In genomic region chr19:58196911-58197616, GRCh38 we compare ENCODE assay signal across 15 cellular contexts. TPM values are rescaled to one million over a fixed set of nuclear protein-coding genes. Genes with fewer than 3 reads are reported as not detected.
A peak's percentile ranks its signal among the peaks of the same experiment; 100 is the strongest.
DNase-seq lines count a peak whose midpoint lies in the region; ATAC-seq and TF ChIP-seq lines count a peak whose summit lies in the region.
"Had no signal": no experiment of that assay in that cellular context is flagged by ENCODE, and none has a peak within 500 bp of the region (broad histone marks: within the 10 kb centered on the region; RNA-seq: fewer than 3 reads in every experiment).

No MANE protein-coding gene starts in this region.

- peaks cover 54% of the 10 kb centered on the region for H3K9me3 ChIP-seq in aorta (ENCODE audit: control insufficient read depth, low read length)

- H3K4me3 ChIP-seq in aorta (ENCODE audit: low read length in 2 of 2) (no peak overlapping the region), dorsolateral prefrontal cortex (no peak overlapping the region)
- H3K4me3 ChIP-seq: lung, skin epidermis had no signal

- 78 to 81% methylated on average over 6 of the region's 6 CpGs for WGBS in aorta, 2 donors

- peaks cover 19 to 37% of the 10 kb centered on the region in 2 donors for H3K36me3 ChIP-seq in aorta (ENCODE audit: control insufficient read depth in 1 of 2, insufficient read depth in 2 of 2, low read length in 1 of 2)

- H3K4me1 ChIP-seq in aorta (ENCODE audit: control insufficient read depth in 1 of 2, insufficient read depth in 2 of 2, low read length in 2 of 2) = no peaks in the 10 kb centered on the region
- H3K4me1 ChIP-seq: BE2C had no signal

- intact Hi-C loops in aorta (cut with DNase I) = no loop called here
- intact Hi-C loops in dorsolateral prefrontal cortex (cut with DNase I) = no loop called here

- no peak for TF ChIP-seq CTCF in dorsolateral prefrontal cortex (IDR thresholded peaks at IDR 0.05 in 54 of 56, conservative IDR thresholded peaks at IDR 0.05 in 2 of 56; ENCODE audit: low read depth in 1 of 56, partially characterized antibody in 56 of 56)

- no peak overlapping the region for H3K27ac ChIP-seq in aorta (ENCODE audit: low read depth in 1 of 2, low read length in 2 of 2)
- no peak overlapping the region for H3K27ac ChIP-seq in dorsolateral prefrontal cortex
- H3K27ac ChIP-seq: skin epidermis had no signal

- DNase-seq in A172 (ENCODE audit: low spot score) (peak; percentile 29), GM04504 (ENCODE audit: low read depth) (peak; percentile 1), NCI-H460 (ENCODE audit: extremely low read depth, low read depth) (peak; percentile 17), fibroblast of gingiva (ENCODE audit: low read depth) (peak; percentile 15), aorta (no peak), dorsolateral prefrontal cortex (no peak)
- DNase-seq: activated CD4-positive, alpha-beta T cell treated with anti-CD3 and anti-CD28 coated beads, Interleukin-2, amount 10 ng/mL, durations not matched to agents 24 days and 14 days; BE2C; GOT3; NCI-H187 treated with DMSO at 0.1 percent for 48 hours; SHP77 treated with DMSO at 0.1 percent for 48 hours had no signal

- H3K27me3 ChIP-seq in aorta (ENCODE audit: control insufficient read depth in 1 of 2, insufficient read depth in 2 of 2, low read length in 1 of 2) = no peaks in the 10 kb centered on the region
- H3K27me3 ChIP-seq in dorsolateral prefrontal cortex = no peaks in the 10 kb centered on the region
- H3K27me3 ChIP-seq: BE2C had no signal

- no peak for ATAC-seq in GM19463 (IDR thresholded peaks at IDR 0.05; ENCODE audit: unreplicated experiment)
- ATAC-seq in aorta (ENCODE audit: low FRiP score) = no peak
- no peak for ATAC-seq in esophagus mucosa

RNA-seq across cellular contexts. Expression of gene ZNF274, which starts 14.2 kb away (rescaled TPM):
- total RNA-seq in A172 (2014; rRNA removed; shearing (Covaris generic)) = 23.5 and 26.9 TPM in 2 replicates
- total RNA-seq in NCI-H460 (2014; rRNA removed; shearing (Covaris generic)) = 22.4 and 26.2 TPM in 2 replicates
- 38.3 and 42.9 TPM in 2 replicates for polyA plus RNA-seq in NCI-H460 (2014; cell fraction: nucleus; rRNA removed)
- total RNA-seq in aorta (10 to 100 TPM; 25.5 to 26.0 TPM), esophagus mucosa (19.5 TPM), dorsolateral prefrontal cortex (10 to 100 TPM in 119 of 120 experiments, 1 to 10 TPM in 1; 9.8 to 36.6 (median 18.7) TPM)
- polyA plus RNA-seq in aorta = 10 to 100 TPM in 1 of 2 donors, 1 to 10 TPM in 1; 4.1 to 14.6 TPM

RNA-seq across cellular contexts. Expression of gene ZNF544, which starts 31.6 kb away (rescaled TPM):
- total RNA-seq in A172 (2014; rRNA removed; shearing (Covaris generic)) = not detected in 2 replicates
- total RNA-seq in NCI-H460 (2014; rRNA removed; shearing (Covaris generic)) = 40.4 and 43.4 TPM in 2 replicates
- polyA plus RNA-seq in NCI-H460 (2014; cell fraction: nucleus; rRNA removed) = 49.9 and 73.6 TPM in 2 replicates
- total RNA-seq in aorta = 10 to 100 TPM; 16.5 to 26.2 TPM
- 10 to 100 TPM; 11.2 to 15.4 TPM for polyA plus RNA-seq in aorta
- 20.0 TPM for total RNA-seq in esophagus mucosa
- 10 to 100 TPM; 20.9 to 59.3 (median 39.5) TPM for total RNA-seq in dorsolateral prefrontal cortex

RNA-seq across cellular contexts. Expression of gene ZNF329, which starts 46.5 kb away (rescaled TPM):
- total RNA-seq in A172 (2014; rRNA removed; shearing (Covaris generic)) = 16.0 and 16.6 TPM in 2 replicates
- 10.9 and 11.3 TPM in 2 replicates for total RNA-seq in NCI-H460 (2014; rRNA removed; shearing (Covaris generic))
- 4.2 and 8.2 TPM in 2 replicates for polyA plus RNA-seq in NCI-H460 (2014; cell fraction: nucleus; rRNA removed)
- total RNA-seq in aorta = 10 to 100 TPM in 1 of 2 donors, 1 to 10 TPM in 1; 9.4 to 10.6 TPM
- polyA plus RNA-seq in aorta = 1 to 10 TPM; 4.1 to 5.5 TPM
- total RNA-seq in esophagus mucosa = 2.9 TPM
- 10 to 100 TPM; 11.7 to 25.0 (median 17.8) TPM for total RNA-seq in dorsolateral prefrontal cortex

Comparison
In these comparisons a context has a peak if more than half of its experiments do, and no peak if none do; other contexts are left out.
1. DNase-seq: peak in A172 (single experiment), GM04504 (single experiment), NCI-H460 (single experiment) and fibroblast of gingiva (single experiment); none in aorta (0 of 2) and dorsolateral prefrontal cortex (0 of 10).
2. RNA of gene ZNF544, which starts 31.6 kb away (total RNA-seq): 40.4 to 43.4 TPM in NCI-H460, 20.9 to 59.3 TPM in dorsolateral prefrontal cortex, 16.5 to 26.2 TPM in aorta and 20.0 TPM in esophagus mucosa (single experiment); not detected in A172; every median in the first group is over 10 times any median in the second.